8 cellular contexts compared by ENCODE assay signal in genomic region chr19:9435279-9436268, GRCh38.
DNase-seq lines count a peak whose midpoint lies in the region; ATAC-seq lines count a peak whose summit lies in the region.

ZNF266 (minus strand) TSS chr19:9435573; CDS start chr19:9420089, 15,484 bp downstream.

- H3K9me3 Mint-ChIP-seq in effector memory CD8-positive, alpha-beta T cell = no peaks in the 10 kb centered on the region
- peaks cover 5% of the 10 kb centered on the region for H3K9me3 Mint-ChIP-seq in memory B cell

- H3K4me1 Mint-ChIP-seq in effector memory CD8-positive, alpha-beta T cell (ENCODE audit: low read depth in 2 of 2) = peaks cover 24 to 45% of the 10 kb centered on the region in 2 donors
- peaks cover 10% of the 10 kb centered on the region for H3K4me1 Mint-ChIP-seq in memory B cell

- peak; percentile 79 for ATAC-seq in GM19467 (IDR thresholded peaks at IDR 0.05; ENCODE audit: unreplicated experiment)
- ATAC-seq in effector memory CD8-positive, alpha-beta T cell (replicated peaks) = peak; percentile 81
- peak; percentile 92 for ATAC-seq in memory B cell (ENCODE audit: low read depth)

- peak within 1 kb of the TSS; percentile 95 to 97 for H3K4me3 Mint-ChIP-seq in effector memory CD8-positive, alpha-beta T cell
- H3K4me3 Mint-ChIP-seq in memory B cell = peak within 1 kb of the TSS; percentile 96

- H3K27me3 Mint-ChIP-seq in effector memory CD8-positive, alpha-beta T cell = no peaks in the 10 kb centered on the region
- no peaks in the 10 kb centered on the region for H3K27me3 Mint-ChIP-seq in memory B cell

- peaks cover 26% of the 10 kb centered on the region for H3K36me3 Mint-ChIP-seq in effector memory CD8-positive, alpha-beta T cell (ENCODE audit: insufficient read depth)
- H3K36me3 Mint-ChIP-seq in memory B cell = peaks cover 25% of the 10 kb centered on the region

- DNase-seq in CMK (ENCODE audit: low read depth) (peak; percentile 74), HS-5 (ENCODE audit: low read depth) (peak; percentile 76), NK-92 (lab: John Stamatoyannopoulos, UW; ENCODE audit: unreplicated experiment) (peak; percentile 32), memory B cell (ENCODE audit: low spot score in 2 of 2) (peak; percentile 88 to 92)
- peak; percentile 96 for DNase-seq in activated CD8-positive, alpha-beta memory T cell treated with anti-CD3 and anti-CD28 coated beads for 24 hours
- peak; percentile 84 to 91 (median 86) for DNase-seq in effector memory CD8-positive, alpha-beta T cell
- peak; percentile 78 for DNase-seq in stimulated activated CD8-positive, alpha-beta memory T cell treated with anti-CD3 and anti-CD28 coated beads, Interleukin-12 subunit alpha, Interleukin-12 subunit beta, amount 100 ng/mL, for 24 hours (ENCODE audit: extremely low read depth)

- H3K27ac Mint-ChIP-seq in effector memory CD8-positive, alpha-beta T cell = peak within 1 kb of the TSS; percentile 96 to 99
- peak within 1 kb of the TSS; percentile 95 for H3K27ac Mint-ChIP-seq in memory B cell

Comparison
In these comparisons a context has a peak if more than half of its experiments do, and no peak if none do; other contexts are left out.
1. Peak in every context shown above with its lines: DNase-seq and ATAC-seq.
2. DNase-seq: peak in every context shown above with its lines; median percentile 96 in activated CD8-positive, alpha-beta memory T cell treated with anti-CD3 and anti-CD28 coated beads for 24 hours; 90 in memory B cell; 86 in effector memory CD8-positive, alpha-beta T cell; 78 in stimulated activated CD8-positive, alpha-beta memory T cell treated with anti-CD3 and anti-CD28 coated beads, Interleukin-12 subunit alpha, Interleukin-12 subunit beta, amount 100 ng/mL, for 24 hours; 76 in HS-5; 74 in CMK; 32 in NK-92.